9 cellular contexts compared by ENCODE assay signal in the genomic region with DNA sequence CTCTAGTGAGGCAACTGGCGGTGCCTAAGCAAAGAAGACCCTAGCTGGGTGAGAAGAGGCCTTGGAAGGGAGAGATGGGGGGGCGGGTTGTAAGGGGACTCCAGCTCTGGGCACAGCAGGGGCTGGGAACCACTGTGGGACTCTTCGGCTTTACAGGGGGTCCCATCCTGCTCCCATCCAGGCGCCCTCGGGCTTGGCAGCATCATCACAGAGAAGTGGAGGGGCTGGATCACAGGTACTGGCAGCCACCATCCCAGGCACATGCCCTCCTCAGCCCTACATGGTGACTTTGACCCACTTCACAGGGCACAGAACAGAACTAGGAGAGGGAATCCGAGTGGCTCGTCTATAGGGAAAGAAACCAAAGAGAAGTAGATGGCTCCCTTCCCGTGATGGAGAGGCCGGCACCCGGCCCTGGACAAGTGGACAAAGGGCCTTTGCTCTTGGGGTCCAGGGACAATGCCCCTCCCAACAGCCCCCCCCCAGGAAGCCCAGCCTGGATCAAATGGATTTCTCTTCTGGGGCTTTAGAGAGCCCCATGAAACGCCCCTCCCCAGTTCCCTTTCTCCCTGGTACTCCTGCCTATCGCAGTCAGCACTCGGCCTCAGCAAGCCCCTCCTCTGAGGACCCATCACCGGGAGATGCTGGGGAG. TPM values are rescaled to one million over a fixed set of nuclear protein-coding genes. Genes with fewer than 3 reads are reported as not detected.
DNase-seq lines count a peak whose midpoint lies in the region; ATAC-seq, FAIRE-seq and TF ChIP-seq lines count a peak whose summit lies in the region.
"Had no signal": no experiment of that assay in that cellular context is flagged by ENCODE, and none has a peak within 500 bp of the region (broad histone marks: within the 10 kb centered on the region; RNA-seq: fewer than 3 reads in every experiment).

No MANE protein-coding gene starts in this region.

- H3K36me3 Mint-ChIP-seq in activated T-cell treated with anti-CD3 and anti-CD28 coated beads, Interleukin-2, amount 50 U/mL, for 72 hours (ENCODE audit: insufficient read depth in 2 of 2): peaks cover 7 to 16% of the 10 kb centered on the region in 2 donors

- H3K36me3 ChIP-seq in ascending aorta (no peaks in the 10 kb centered on the region), lower lobe of right lung (no peaks in the 10 kb centered on the region), transverse colon (no peaks in the 10 kb centered on the region)

- 38% methylated on average over 13 of the region's 14 CpGs; no CpG with 5 or more reads in 1 of the 2 donors for WGBS in transverse colon (ENCODE audit: low coverage in 1 of 2), 2 donors

- H3K27me3 ChIP-seq in ascending aorta (no peaks in the 10 kb centered on the region), lower lobe of right lung (ENCODE audit: low read depth) (no peaks in the 10 kb centered on the region), transverse colon (no peaks in the 10 kb centered on the region)

- no peak for FAIRE-seq in D721Med (lab: Jason Lieb, UNC)

- TF ChIP-seq CTCF in ascending aorta (IDR thresholded peaks at IDR 0.05) (no peak), lower lobe of right lung (IDR thresholded peaks at IDR 0.05) (no peak), transverse colon (IDR thresholded peaks at IDR 0.05) (no peak), D721Med (IDR thresholded peaks at IDR 0.05; ENCODE audit: insufficient read depth, missing control alignments) (no peak)

- in situ Hi-C loops in transverse colon (cut with MboI; ENCODE audit: low pct_ligation_motif_present in 1 of 4, low pct_unique_long_range_greater_than_20kb in 1 of 4, low sequenced_read_pairs in 3 of 4): no loop called here

- peak overlapping the region; percentile 96 for H3K27ac Mint-ChIP-seq in activated T-cell treated with anti-CD3 and anti-CD28 coated beads, Interleukin-2, amount 50 U/mL, for 72 hours

- peak overlapping the region; percentile 90 to 93 for H3K4me3 ChIP-seq in ascending aorta
- peak overlapping the region; percentile 71 for H3K4me3 ChIP-seq in lower lobe of right lung
- peak overlapping the region; percentile 75 to 96 (median 77) for H3K4me3 ChIP-seq in transverse colon

- no peaks in the 10 kb centered on the region for H3K27me3 Mint-ChIP-seq in activated T-cell treated with anti-CD3 and anti-CD28 coated beads, Interleukin-2, amount 50 U/mL, for 72 hours (ENCODE audit: low read depth)

- TF ChIP-seq POLR2A in transverse colon (IDR thresholded peaks at IDR 0.05): no peak

- H3K4me1 Mint-ChIP-seq in activated T-cell treated with anti-CD3 and anti-CD28 coated beads, Interleukin-2, amount 50 U/mL, for 72 hours (ENCODE audit: low read depth): peaks cover 45% of the 10 kb centered on the region

- H3K9me3 ChIP-seq in ascending aorta: no peaks in the 10 kb centered on the region
- H3K9me3 ChIP-seq in lower lobe of right lung: no peaks in the 10 kb centered on the region
- H3K9me3 ChIP-seq in transverse colon: no peaks in the 10 kb centered on the region

- no peaks in the 10 kb centered on the region for H3K9me3 Mint-ChIP-seq in activated T-cell treated with anti-CD3 and anti-CD28 coated beads, Interleukin-2, amount 50 U/mL, for 72 hours

- TF ChIP-seq EP300 in transverse colon (IDR thresholded peaks at IDR 0.05; ENCODE audit: low read depth): no peak

- H3K4me1 ChIP-seq in ascending aorta (peaks cover 23 to 33% of the 10 kb centered on the region in 2 donors), lower lobe of right lung (peaks cover 53% of the 10 kb centered on the region), transverse colon (peaks cover 39 to 60% (median 56%) of the 10 kb centered on the region in 4 donors)

- peak in 1 of 2 donors; percentile 25 for DNase-seq in activated T-cell treated with anti-CD3 and anti-CD28 coated beads, Interleukin-2, amount 50 U/mL, for 72 hours
- DNase-seq in activated T-cell treated with anti-CD3 and anti-CD28 coated beads, Interleukin-2, amount 50 U/mL, for 1 hour: no peak
- DNase-seq in ascending aorta (ENCODE audit: low spot score in 2 of 2): no peak
- no peak for DNase-seq in lower lobe of right lung
- peak; percentile 33 for DNase-seq in transverse colon
- no peak for DNase-seq in D721Med (ENCODE audit: insufficient read length, low spot score)
- no peak for DNase-seq in stimulated activated CD4-positive, alpha-beta T cell treated with anti-CD3 and anti-CD28 coated beads, Interleukin-4, amount 100 ng/mL, for 1 hour
- DNase-seq: NCI-H524 treated with DMSO at 0.1 percent for 48 hours had no signal

- no peak for ATAC-seq in activated T-cell treated with anti-CD3 and anti-CD28 coated beads, Interleukin-2, amount 50 U/mL, for 72 hours (replicated peaks in 1 of 2)
- no peak for ATAC-seq in lower lobe of right lung
- no peak for ATAC-seq in HG03521 (IDR thresholded peaks at IDR 0.05; ENCODE audit: unreplicated experiment)

- peak overlapping the region; percentile 92 to 96 for H3K4me3 Mint-ChIP-seq in activated T-cell treated with anti-CD3 and anti-CD28 coated beads, Interleukin-2, amount 50 U/mL, for 72 hours

- peak overlapping the region; percentile 95 to 97 for H3K27ac ChIP-seq in ascending aorta
- H3K27ac ChIP-seq in lower lobe of right lung: peak overlapping the region; percentile 79
- H3K27ac ChIP-seq in transverse colon: peak overlapping the region; percentile 85 to 98 (median 91)

- intact Hi-C loops in ascending aorta (cut with DNase I): loop anchor here (5.0 kb wide), 1 partner anchor 612 kb away; a partner anchor contains a TSS
- intact Hi-C loops in lower lobe of right lung (cut with DNase I): no loop called here
- intact Hi-C loops in transverse colon (cut with DNase I; ENCODE audit: low total_unique reads): loop anchor here (5.0 kb wide), 1 partner anchor 37 kb away; no protein-coding TSS in a partner anchor

RNA-seq across cellular contexts. Expression of a gene that starts 54.0 kb away (rescaled TPM):
- 100 to 1,000 TPM; 159 to 193 TPM for total RNA-seq in activated T-cell treated with anti-CD3 and anti-CD28 coated beads, Interleukin-2, amount 50 U/mL, for 72 hours
- total RNA-seq in ascending aorta (336 TPM), lower lobe of right lung (90.9 TPM), transverse colon (100 to 1,000 TPM in 3 of 4 donors, 10 to 100 TPM in 1; 55.9 to 149 (median 112) TPM)
